1 cellular context compared by ENCODE assay signal in the genomic region with DNA sequence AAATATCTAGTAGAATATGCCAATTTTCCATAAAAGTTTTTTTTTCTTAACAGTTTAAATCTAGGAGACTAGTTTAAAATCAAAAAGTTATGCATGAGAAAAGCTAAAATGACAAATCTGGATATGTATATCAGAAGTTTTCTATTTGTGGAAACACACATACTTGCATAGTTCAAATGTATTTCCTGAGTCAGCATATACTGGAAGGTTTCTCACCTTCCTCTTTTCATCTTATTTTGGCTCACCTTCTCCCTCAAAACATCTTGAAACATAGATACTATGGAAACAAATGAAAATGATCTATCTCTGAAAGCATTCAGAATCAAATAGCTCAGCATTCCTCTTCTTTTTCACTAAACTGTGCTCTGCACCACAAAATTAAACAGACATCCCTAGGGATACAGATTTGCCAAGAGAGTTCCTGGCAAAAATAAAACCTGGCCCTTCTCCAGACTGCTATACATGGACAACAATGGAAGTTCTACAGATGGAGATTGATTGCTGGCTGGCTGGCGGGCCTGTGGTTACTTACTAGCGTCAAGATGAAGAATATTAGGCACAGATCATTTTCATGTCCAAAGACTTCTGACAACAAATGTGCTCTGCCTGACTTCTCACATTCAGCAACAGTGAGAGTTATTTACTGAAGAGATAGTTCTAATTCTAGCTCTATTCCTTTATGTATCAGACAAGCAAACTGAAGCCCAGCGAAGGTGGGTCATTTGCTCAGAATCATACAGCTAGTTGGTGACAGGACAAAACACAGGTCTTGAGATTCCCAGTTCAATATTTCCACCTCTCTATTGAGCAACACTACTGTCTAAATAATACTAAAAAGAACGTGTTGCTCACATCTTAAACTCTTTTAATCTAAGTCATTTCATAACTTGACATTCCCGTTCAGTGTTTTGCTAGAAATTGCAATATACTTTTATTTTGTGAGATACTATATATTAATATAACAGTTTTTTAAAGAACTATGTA.
TF ChIP-seq lines count a peak whose summit lies in the region.

No MANE protein-coding gene starts in this region.

TF ChIP-seq in SK-N-SH, 30 proteins besides CTCF, POLR2A, EP300 and RAD21 (continued from another document):
- TF ChIP-seq, protein P1, sequence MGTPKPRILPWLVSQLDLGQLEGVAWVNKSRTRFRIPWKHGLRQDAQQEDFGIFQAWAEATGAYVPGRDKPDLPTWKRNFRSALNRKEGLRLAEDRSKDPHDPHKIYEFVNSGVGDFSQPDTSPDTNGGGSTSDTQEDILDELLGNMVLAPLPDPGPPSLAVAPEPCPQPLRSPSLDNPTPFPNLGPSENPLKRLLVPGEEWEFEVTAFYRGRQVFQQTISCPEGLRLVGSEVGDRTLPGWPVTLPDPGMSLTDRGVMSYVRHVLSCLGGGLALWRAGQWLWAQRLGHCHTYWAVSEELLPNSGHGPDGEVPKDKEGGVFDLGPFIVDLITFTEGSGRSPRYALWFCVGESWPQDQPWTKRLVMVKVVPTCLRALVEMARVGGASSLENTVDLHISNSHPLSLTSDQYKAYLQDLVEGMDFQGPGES (IDR thresholded peaks at IDR 0.05; ENCODE audit: low read depth, low read length) = no peak
- no peak; the same call in 1 of the 2 replicates for TF ChIP-seq GABPA (IDR thresholded peaks at IDR 0.05; ENCODE audit: low read depth)
- TF ChIP-seq RXRA (IDR thresholded peaks at IDR 0.05; ENCODE audit: borderline replicate concordance, low read depth) = peak; percentile 83
- TF ChIP-seq YY1 (IDR thresholded peaks at IDR 0.05; ENCODE audit: low read depth) = no peak
- TF ChIP-seq TAF1 (IDR thresholded peaks at IDR 0.05; ENCODE audit: borderline replicate concordance, low read depth, low read length) = 0 out of 2 replicates have a peak, but pooled peaks have one; percentile 47
- TF ChIP-seq RFX5 (IDR thresholded peaks at IDR 0.05; ENCODE audit: low read length) = no peak
- TF ChIP-seq EZH2phosphoT487 (IDR thresholded peaks at IDR 0.05; ENCODE audit: borderline replicate concordance, low read depth) = no peak
- TF ChIP-seq CHD2 (IDR thresholded peaks at IDR 0.05; ENCODE audit: low read length, partially characterized antibody) = peak; percentile 34
- TF ChIP-seq, protein P2, sequence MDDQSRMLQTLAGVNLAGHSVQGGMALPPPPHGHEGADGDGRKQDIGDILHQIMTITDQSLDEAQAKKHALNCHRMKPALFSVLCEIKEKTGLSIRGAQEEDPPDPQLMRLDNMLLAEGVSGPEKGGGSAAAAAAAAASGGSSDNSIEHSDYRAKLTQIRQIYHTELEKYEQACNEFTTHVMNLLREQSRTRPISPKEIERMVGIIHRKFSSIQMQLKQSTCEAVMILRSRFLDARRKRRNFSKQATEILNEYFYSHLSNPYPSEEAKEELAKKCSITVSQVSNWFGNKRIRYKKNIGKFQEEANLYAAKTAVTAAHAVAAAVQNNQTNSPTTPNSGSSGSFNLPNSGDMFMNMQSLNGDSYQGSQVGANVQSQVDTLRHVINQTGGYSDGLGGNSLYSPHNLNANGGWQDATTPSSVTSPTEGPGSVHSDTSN (IDR thresholded peaks at IDR 0.05) = peak; percentile 99
- peak; percentile 96 for TF ChIP-seq POLR2AphosphoS5 (IDR thresholded peaks at IDR 0.05; ENCODE audit: low read depth, low read length)
- TF ChIP-seq MXI1 (IDR thresholded peaks at IDR 0.05; ENCODE audit: low read depth, low read length) = no peak
- TF ChIP-seq FOXJ3 (CRISPR knock-in tag; IDR thresholded peaks at IDR 0.05) = no peak; the same call in 1 of the 2 replicates
- TF ChIP-seq GATA2 (CRISPR knock-in tag; IDR thresholded peaks at IDR 0.05) = no peak; the same call in 1 of the 2 replicates
- no peak for TF ChIP-seq NRF1 (IDR thresholded peaks at IDR 0.05; ENCODE audit: low read depth, low read length)
- TF ChIP-seq, protein P3, sequence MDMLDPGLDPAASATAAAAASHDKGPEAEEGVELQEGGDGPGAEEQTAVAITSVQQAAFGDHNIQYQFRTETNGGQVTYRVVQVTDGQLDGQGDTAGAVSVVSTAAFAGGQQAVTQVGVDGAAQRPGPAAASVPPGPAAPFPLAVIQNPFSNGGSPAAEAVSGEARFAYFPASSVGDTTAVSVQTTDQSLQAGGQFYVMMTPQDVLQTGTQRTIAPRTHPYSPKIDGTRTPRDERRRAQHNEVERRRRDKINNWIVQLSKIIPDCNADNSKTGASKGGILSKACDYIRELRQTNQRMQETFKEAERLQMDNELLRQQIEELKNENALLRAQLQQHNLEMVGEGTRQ (IDR thresholded peaks at IDR 0.05; ENCODE audit: borderline replicate concordance, low read depth, low read length) = no peak
- peak; percentile 99 for TF ChIP-seq TCF12 (IDR thresholded peaks at IDR 0.05)
- TF ChIP-seq, protein P4, sequence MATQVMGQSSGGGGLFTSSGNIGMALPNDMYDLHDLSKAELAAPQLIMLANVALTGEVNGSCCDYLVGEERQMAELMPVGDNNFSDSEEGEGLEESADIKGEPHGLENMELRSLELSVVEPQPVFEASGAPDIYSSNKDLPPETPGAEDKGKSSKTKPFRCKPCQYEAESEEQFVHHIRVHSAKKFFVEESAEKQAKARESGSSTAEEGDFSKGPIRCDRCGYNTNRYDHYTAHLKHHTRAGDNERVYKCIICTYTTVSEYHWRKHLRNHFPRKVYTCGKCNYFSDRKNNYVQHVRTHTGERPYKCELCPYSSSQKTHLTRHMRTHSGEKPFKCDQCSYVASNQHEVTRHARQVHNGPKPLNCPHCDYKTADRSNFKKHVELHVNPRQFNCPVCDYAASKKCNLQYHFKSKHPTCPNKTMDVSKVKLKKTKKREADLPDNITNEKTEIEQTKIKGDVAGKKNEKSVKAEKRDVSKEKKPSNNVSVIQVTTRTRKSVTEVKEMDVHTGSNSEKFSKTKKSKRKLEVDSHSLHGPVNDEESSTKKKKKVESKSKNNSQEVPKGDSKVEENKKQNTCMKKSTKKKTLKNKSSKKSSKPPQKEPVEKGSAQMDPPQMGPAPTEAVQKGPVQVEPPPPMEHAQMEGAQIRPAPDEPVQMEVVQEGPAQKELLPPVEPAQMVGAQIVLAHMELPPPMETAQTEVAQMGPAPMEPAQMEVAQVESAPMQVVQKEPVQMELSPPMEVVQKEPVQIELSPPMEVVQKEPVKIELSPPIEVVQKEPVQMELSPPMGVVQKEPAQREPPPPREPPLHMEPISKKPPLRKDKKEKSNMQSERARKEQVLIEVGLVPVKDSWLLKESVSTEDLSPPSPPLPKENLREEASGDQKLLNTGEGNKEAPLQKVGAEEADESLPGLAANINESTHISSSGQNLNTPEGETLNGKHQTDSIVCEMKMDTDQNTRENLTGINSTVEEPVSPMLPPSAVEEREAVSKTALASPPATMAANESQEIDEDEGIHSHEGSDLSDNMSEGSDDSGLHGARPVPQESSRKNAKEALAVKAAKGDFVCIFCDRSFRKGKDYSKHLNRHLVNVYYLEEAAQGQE (IDR thresholded peaks at IDR 0.05; ENCODE audit: low read depth, low read length) = peak; percentile 71
- TF ChIP-seq, protein P5, sequence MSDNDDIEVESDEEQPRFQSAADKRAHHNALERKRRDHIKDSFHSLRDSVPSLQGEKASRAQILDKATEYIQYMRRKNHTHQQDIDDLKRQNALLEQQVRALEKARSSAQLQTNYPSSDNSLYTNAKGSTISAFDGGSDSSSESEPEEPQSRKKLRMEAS (IDR thresholded peaks at IDR 0.05; ENCODE audit: low read depth) = peak; percentile 76
- peak; percentile 96 for TF ChIP-seq JUND (IDR thresholded peaks at IDR 0.05)
